In the genomic region with DNA sequence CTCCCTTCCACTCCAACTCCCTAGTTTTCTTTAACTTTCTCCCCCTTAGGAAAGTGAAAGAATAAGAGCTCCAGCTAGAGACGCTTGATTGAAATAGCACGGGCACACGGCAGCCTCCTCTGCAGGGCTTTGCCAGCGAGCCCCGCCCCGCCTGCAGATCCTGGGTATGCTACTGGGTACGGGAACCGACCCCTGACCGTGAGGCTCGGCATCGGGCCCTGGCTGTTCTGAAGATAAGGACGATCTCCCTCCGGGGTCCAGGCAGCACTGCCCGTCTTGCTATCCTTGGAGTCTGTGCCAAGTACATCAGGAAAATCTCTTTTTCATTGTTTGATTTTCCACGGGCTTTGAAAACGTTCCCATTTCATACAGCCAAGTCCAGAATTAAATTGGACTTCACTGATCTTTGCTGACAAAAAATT, we compare ENCODE assay signal across 9 cellular contexts.
DNase-seq lines count a peak whose midpoint lies in the region; ATAC-seq and TF ChIP-seq lines count a peak whose summit lies in the region.
"Had no signal": no experiment of that assay in that cellular context is flagged by ENCODE, and none has a peak within 500 bp of the region (broad histone marks: within the 10 kb centered on the region; RNA-seq: fewer than 3 reads in every experiment).

No MANE protein-coding gene starts in this region.

- H3K4me1 ChIP-seq in esophagus squamous epithelium: peaks cover 7 to 28% (median 13%) of the 10 kb centered on the region in 3 donors
- H3K4me1 ChIP-seq in muscle layer of colon (ENCODE audit: insufficient read depth, low read length): peaks cover 17% of the 10 kb centered on the region

- 2 to 3% methylated on average over 15 to 16 of the region's 16 CpGs for WGBS in esophagus squamous epithelium, 2 donors

- H3K9me3 ChIP-seq in esophagus squamous epithelium: no peaks in the 10 kb centered on the region
- no peaks in the 10 kb centered on the region for H3K9me3 ChIP-seq in muscle layer of colon (ENCODE audit: low read length)

- no peaks in the 10 kb centered on the region for H3K36me3 ChIP-seq in esophagus squamous epithelium
- H3K36me3 ChIP-seq in muscle layer of colon (ENCODE audit: insufficient read depth, low read length): no peaks in the 10 kb centered on the region

- H3K27ac ChIP-seq in esophagus squamous epithelium: peak overlapping the region; percentile 26 to 82 (median 79)
- H3K27ac ChIP-seq in muscle layer of colon (ENCODE audit: low read depth, low read length): peak overlapping the region; percentile 88
- no peak overlapping the region for H3K27ac ChIP-seq in substantia nigra (ENCODE audit: low read depth, low read length, poor library complexity, severe bottlenecking)
- H3K27ac ChIP-seq: 22Rv1 had no signal

- peak overlapping the region; percentile 18 to 64 (median 46) for H3K4me3 ChIP-seq in esophagus squamous epithelium
- peak overlapping the region; percentile 41 to 63 for H3K4me3 ChIP-seq in muscle layer of colon (ENCODE audit: low read depth in 1 of 2, low read length in 2 of 2)

- DNase-seq in NCI-H1417 (lab: John Stamatoyannopoulos, UW) (peak; percentile 63 to 82 (median 72)), NCI-H1417 treated with DMSO at 0.1 percent for 48 hours (lab: John Stamatoyannopoulos, UW) (no peak), NCI-H345 treated with DMSO at 0.1 percent for 48 hours (lab: John Stamatoyannopoulos, UW; ENCODE audit: unreplicated experiment) (peak; percentile 80), esophagus squamous epithelium (lab: John Stamatoyannopoulos, UW) (no peak), substantia nigra (lab: John Stamatoyannopoulos, UW) (peak in 31 of 49 donors; percentile 2 to 81 (median 26))
- DNase-seq in activated CD8-positive, alpha-beta memory T cell treated with anti-CD3 and anti-CD28 coated beads, Interleukin-2, amount 50 U/mL, for 24 hours (ENCODE audit: extremely low read depth): peak; percentile 4

- peak overlapping the region; percentile 23 for H3K9ac ChIP-seq in muscle layer of colon (ENCODE audit: low read length)

- no peak for TF ChIP-seq CTCF in esophagus squamous epithelium (IDR thresholded peaks at IDR 0.05)

- ATAC-seq in GM19351 (IDR thresholded peaks at IDR 0.05; ENCODE audit: unreplicated experiment): no peak

- intact Hi-C loops in esophagus squamous epithelium (cut with DNase I): loop anchor here (10.0 kb wide), 1 partner anchor 99 kb away; no protein-coding TSS in a partner anchor

- no peak for TF ChIP-seq POLR2A in esophagus squamous epithelium (IDR thresholded peaks at IDR 0.05)

- H3K27me3 ChIP-seq in esophagus squamous epithelium: peaks cover 0 to 45% (median 0%) of the 10 kb centered on the region in 4 donors
- no peaks in the 10 kb centered on the region for H3K27me3 ChIP-seq in muscle layer of colon (ENCODE audit: control insufficient read depth in 1 of 2, insufficient read depth in 2 of 2, low read length in 2 of 2)

Comparison
In these comparisons a context has a peak if more than half of its experiments do, and no peak if none do; other contexts are left out.
1. DNase-seq: peak in NCI-H1417 (3 of 3), NCI-H345 treated with DMSO at 0.1 percent for 48 hours (single experiment), activated CD8-positive, alpha-beta memory T cell treated with anti-CD3 and anti-CD28 coated beads, Interleukin-2, amount 50 U/mL, for 24 hours (single experiment) and substantia nigra (31 of 49); none in NCI-H1417 treated with DMSO at 0.1 percent for 48 hours (single experiment) and esophagus squamous epithelium (single experiment).